Comparison of ENCODE assay signal across 8 cellular contexts in the genomic region with DNA sequence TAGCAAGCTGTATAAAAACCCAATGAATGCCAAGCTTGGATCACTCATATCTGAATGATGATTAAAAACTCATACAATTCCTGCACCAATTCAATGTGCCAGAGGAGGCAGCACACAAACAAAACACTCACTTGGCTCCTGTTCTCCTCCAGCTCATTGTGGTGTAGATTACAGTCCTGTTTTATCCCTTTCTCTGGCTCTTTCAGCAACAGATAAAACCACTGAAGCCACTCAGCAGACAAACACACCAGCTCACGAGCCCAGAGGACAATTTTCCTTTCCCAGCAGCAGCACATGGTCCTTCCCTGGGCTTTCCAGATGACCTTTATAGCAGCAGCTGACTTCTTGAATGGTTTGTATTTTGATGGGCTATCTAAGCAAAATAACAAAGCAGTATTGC.
A peak's percentile ranks its signal among the peaks of the same experiment; 100 is the strongest.
DNase-seq lines count a peak whose midpoint lies in the region; ATAC-seq, FAIRE-seq and TF ChIP-seq lines count a peak whose summit lies in the region.

No MANE protein-coding gene starts in this region.

- TF ChIP-seq CTCF in GM12872 (IDR thresholded peaks at IDR 0.05; ENCODE audit: insufficient read depth, low read depth, low read length) (peak; percentile 14; the same call in 1 of the 3 replicates), H1 (IDR thresholded peaks at IDR 0.05; ENCODE audit: control extremely low read depth in 1 of 3, insufficient read depth in 1 of 3, low read depth in 1 of 3, low read length in 3 of 3) (peak in 2 of 3 experiments; percentile 49 to 81; a peak in 3 of 4 replicates), pancreas (IDR thresholded peaks at IDR 0.05) (peak in 3 of 4 donors; percentile 13 to 30 (median 30))

- H3K4me2 ChIP-seq in H1 (ENCODE audit: insufficient read depth in 1 of 2, low read depth in 2 of 2, low read length in 2 of 2) = peak overlapping the region in 1 of 2 experiments; percentile 31; a peak in 2 of 4 replicates

- H3K18ac ChIP-seq in H1 (ENCODE audit: extremely low read depth, low read length) = no peak overlapping the region

- H3K36me3 Mint-ChIP-seq in immature natural killer cell = no peaks in the 10 kb centered on the region

- H3K36me3 ChIP-seq in H1 (ENCODE audit: control insufficient read depth in 2 of 4, insufficient read depth in 4 of 4, low read length in 3 of 4) (no peaks in the 10 kb centered on the region), pancreas (no peaks in the 10 kb centered on the region)

- H4K91ac ChIP-seq in H1 (replicated peaks; ENCODE audit: insufficient read length, low read length) = no peak overlapping the region

- peaks cover 0 to 23% (median 3%) of the 10 kb centered on the region in 3 donors for H3K27me3 Mint-ChIP-seq in immature natural killer cell (ENCODE audit: low read depth in 3 of 3)

- intact Hi-C loops in pancreas (cut with DNase I) = no loop called here

- no peak overlapping the region for H3K9ac ChIP-seq in H1 (replicated peaks in 1 of 4; ENCODE audit: extremely low read depth in 1 of 4, low read depth in 3 of 4, low read length in 3 of 4)

- FAIRE-seq in H1 (lab: Jason Lieb, UNC) (peak; percentile 96), pancreas (lab: Jason Lieb, UNC) (no peak)

- peak overlapping the region; percentile 46; the same call in 1 of the 2 replicates for H2AFZ ChIP-seq in H1 (ENCODE audit: low read length)

- no peak overlapping the region for H3K4me3 Mint-ChIP-seq in immature natural killer cell

- H3K4me1 Mint-ChIP-seq in immature natural killer cell = no peaks in the 10 kb centered on the region

- TF ChIP-seq EP300 in H1 (IDR thresholded peaks at IDR 0.05; ENCODE audit: borderline replicate concordance in 1 of 2, low read depth in 2 of 2, low read length in 2 of 2) = no peak

- no peak overlapping the region for H3K23ac ChIP-seq in H1 (ENCODE audit: insufficient read length)

- CTCF ChIA-PET in H1 (lab: Charles Lee; ENCODE audit: partially characterized antibody) = interaction anchor here (0.6 to 1.8 kb wide), 15 partner anchors 8 to 1818 kb away, joined by 3 to 14 read pairs (median 3); partner anchors contain the start of genes EPDR1 and SFRP4

- no peak overlapping the region for H2AK5ac ChIP-seq in H1 (ENCODE audit: low read depth, low read length)

- TF ChIP-seq RAD21 in H1 (IDR thresholded peaks at IDR 0.05 in 1 of 2, conservative IDR thresholded peaks at IDR 0.05 in 1 of 2; ENCODE audit: low read depth in 2 of 2, low read length in 2 of 2) = peak in 1 of 2 experiments; percentile 39; a peak in 2 of 4 replicates

- no peak for TF ChIP-seq POLR2A in H1 (IDR thresholded peaks at IDR 0.05; ENCODE audit: control extremely low read depth in 1 of 2, low read depth in 2 of 2, low read length in 2 of 2)

- H3K4me3 ChIP-seq in H1 (ENCODE audit: extremely low read depth in 1 of 4, insufficient read depth in 2 of 4, low read depth in 3 of 4, low read length in 4 of 4) = peak overlapping the region in 1 of 4 experiments; percentile 19; a peak in 1 of 8 replicates
- H3K4me3 ChIP-seq in pancreas = no peak overlapping the region

- H3K56ac ChIP-seq in H1 (replicated peaks; ENCODE audit: insufficient read length, low read depth, low read length) = no peak overlapping the region

- H3K27me3 ChIP-seq in H1 (replicated peaks in 1 of 4; ENCODE audit: control insufficient read depth in 3 of 4, extremely low read depth in 1 of 4, insufficient read depth in 3 of 4, low read length in 3 of 4) (peaks cover 0 to 1% (median 0%) of the 10 kb centered on the region in 4 experiments; a peak in 1 of 7 replicates), pancreas (no peaks in the 10 kb centered on the region)

- no peak overlapping the region for H3K4ac ChIP-seq in H1 (replicated peaks; ENCODE audit: insufficient read length, low read depth, low read length)

- H4K5ac ChIP-seq in H1 (ENCODE audit: insufficient read length, low read depth, low read length) = no peak overlapping the region

- no peaks in the 10 kb centered on the region for H3K23me2 ChIP-seq in H1 (ENCODE audit: low read depth, low read length)

- no peak overlapping the region for H2BK5ac ChIP-seq in H1 (ENCODE audit: low read depth, low read length)

- H2BK12ac ChIP-seq in H1 (ENCODE audit: low read depth, low read length) = no peak overlapping the region

- H4K8ac ChIP-seq in H1 (ENCODE audit: extremely low read depth, insufficient read depth, low read length) = no peak overlapping the region

- H3K9me3 Mint-ChIP-seq in immature natural killer cell = peaks cover 0 to 2% (median 0%) of the 10 kb centered on the region in 6 donors

- H3K14ac ChIP-seq in H1 (ENCODE audit: insufficient read length) = no peak overlapping the region

- DNase-seq in NCI-H1694 treated with DMSO at 0.1 percent for 48 hours (lab: John Stamatoyannopoulos, UW) (peak; percentile 8), H1 (ENCODE audit: low read depth in 1 of 2, low spot score in 2 of 2) (no peak), pancreas (peak in 2 of 6 donors; percentile 16 to 23), NCI-H1417 treated with DMSO at 0.1 percent for 48 hours (lab: John Stamatoyannopoulos, UW) (no peak), immature natural killer cell (no peak), KG1 (lab: John Stamatoyannopoulos, UW) (no peak), cortex of kidney (lab: John Stamatoyannopoulos, UW) (no peak)

- H3K79me1 ChIP-seq in H1 (ENCODE audit: low read depth, low read length) = no peaks in the 10 kb centered on the region

- H2BK15ac ChIP-seq in H1 (ENCODE audit: low read length) = no peak overlapping the region

- H4K20me1 ChIP-seq in H1 (replicated peaks in 1 of 2; ENCODE audit: control insufficient read depth in 1 of 2, insufficient read depth in 2 of 2, low read length in 2 of 2) = no peaks in the 10 kb centered on the region

- peak; percentile 69 to 87 (median 79) for ATAC-seq in pancreas

- no peak overlapping the region for H2BK120ac ChIP-seq in H1 (replicated peaks; ENCODE audit: low read depth, low read length)

- H3K9me3 ChIP-seq in H1 (ENCODE audit: insufficient read depth in 2 of 2, low read depth in 1 of 2, low read length in 1 of 2) (no peaks in the 10 kb centered on the region), pancreas (no peaks in the 10 kb centered on the region)

- no peak overlapping the region for H3K27ac Mint-ChIP-seq in immature natural killer cell

- no peak overlapping the region for H2BK20ac ChIP-seq in H1 (ENCODE audit: low read length)

- H3K27ac ChIP-seq in H1 (ENCODE audit: low read depth, low read length) (no peak overlapping the region), pancreas (no peak overlapping the region)

- H3K4me1 ChIP-seq in H1 (replicated peaks in 1 of 4; ENCODE audit: control insufficient read depth in 3 of 4, insufficient read depth in 4 of 4, low read length in 3 of 4) (peaks cover 0 to 2% (median under 1%) of the 10 kb centered on the region in 4 experiments; a peak in 3 of 7 replicates), pancreas (no peaks in the 10 kb centered on the region)

- H3K79me2 ChIP-seq in H1 (ENCODE audit: control insufficient read depth in 1 of 2, insufficient read depth in 2 of 2, low read length in 2 of 2) = no peaks in the 10 kb centered on the region

- POLR2A ChIA-PET in H1 (lab: Charles Lee; ENCODE audit: partially characterized antibody) = no interaction called here

- 10% methylated on average over 1 of the region's 1 CpG; no CpG with 5 or more reads in 1 of the 2 experiments for WGBS in H1 (ENCODE audit: extremely low coverage in 1 of 2, insufficient coverage in 1 of 2, insufficient read length in 1 of 2, insufficient replicate concordance in 2 of 2, low coverage in 1 of 2, low lambda C conversion rate in 2 of 2, missing lambda C conversion rate in 1 of 2), 2 experiments
- WGBS in pancreas, 2 donors = 7 to 8% methylated on average over 1 of the region's 1 CpG

TF ChIP-seq in H1, 55 proteins besides CTCF, POLR2A, EP300 and RAD21 (continues in another document):
- no peak for TF ChIP-seq GABPA (IDR thresholded peaks at IDR 0.05; ENCODE audit: borderline replicate concordance, insufficient read depth, low read length)
- TF ChIP-seq MAX (IDR thresholded peaks at IDR 0.05) = peak; percentile 47; the same call in 1 of the 2 replicates
- no peak for TF ChIP-seq POLR2AphosphoS5 (IDR thresholded peaks at IDR 0.05; ENCODE audit: low read depth, low read length)
- 0 out of 2 replicates have a peak, but pooled peaks have one; percentile 37 for TF ChIP-seq TAF1 (IDR thresholded peaks at IDR 0.05; ENCODE audit: low read depth, low read length)

Comparison
In these comparisons a context has a peak if more than half of its experiments do, and no peak if none do; other contexts are left out.
1. CTCF ChIP-seq: peak in every context shown above with its lines; median percentile 65 in H1; 30 in pancreas; 14 in GM12872.